ENCODE assay signal across 21 cellular contexts in genomic region chr7:6575246-6576023, GRCh38. TPM values are rescaled to one million over a fixed set of nuclear protein-coding genes. Genes with fewer than 3 reads are reported as not detected.
A peak's percentile ranks its signal among the peaks of the same experiment; 100 is the strongest.
DNase-seq lines count a peak whose midpoint lies in the region; ATAC-seq and TF ChIP-seq lines count a peak whose summit lies in the region.
"Had no signal": no experiment of that assay in that cellular context is flagged by ENCODE, and none has a peak within 500 bp of the region (broad histone marks: within the 10 kb centered on the region; RNA-seq: fewer than 3 reads in every experiment).

No MANE protein-coding gene starts in this region.

- no peaks in the 10 kb centered on the region for H4K20me1 ChIP-seq in DND-41 (ENCODE audit: insufficient read depth, low read length)

- H3K27me3 ChIP-seq in DND-41 (ENCODE audit: insufficient read depth, low read length, poor library complexity) (no peaks in the 10 kb centered on the region), SJCRH30 (no peaks in the 10 kb centered on the region)
- H3K27me3 ChIP-seq: ascending aorta, upper lobe of right lung had no signal

- no peaks in the 10 kb centered on the region for H3K9me3 ChIP-seq in DND-41 (ENCODE audit: insufficient read depth, low read length, severe bottlenecking)
- no peaks in the 10 kb centered on the region for H3K9me3 ChIP-seq in SJCRH30 (replicated peaks)
- H3K9me3 ChIP-seq: ascending aorta, left lung, upper lobe of right lung had no signal

- H3K4me1 ChIP-seq in DND-41 (ENCODE audit: insufficient read depth, low read length) (peaks cover 31% of the 10 kb centered on the region), SJCRH30 (no peaks in the 10 kb centered on the region)

- no peak for TF ChIP-seq CTCF in DND-41 (IDR thresholded peaks at IDR 0.05; ENCODE audit: borderline replicate concordance, extremely low read depth, low read length, poor library complexity, severe bottlenecking)

- DNase-seq in NCI-H82 (lab: John Stamatoyannopoulos, UW) (peak; percentile 42), NCI-H82 treated with DMSO at 0.1 percent for 48 hours (lab: John Stamatoyannopoulos, UW; ENCODE audit: unreplicated experiment) (no peak), DND-41 (no peak), SJCRH30 (no peak), RPMI8226 (no peak), NCI-H1930 (lab: John Stamatoyannopoulos, UW) (no peak)
- no peak for DNase-seq in naive thymus-derived CD8-positive, alpha-beta T cell
- DNase-seq: activated CD4-positive, alpha-beta T cell treated with anti-CD3 and anti-CD28 coated beads for 4 hours; activated T-cell treated with anti-CD3 and anti-CD28 coated beads, Interleukin-2, amount 50 U/mL, for 48 hours; EL; foreskin melanocyte; NCI-H1417; NCI-H2227 treated with DMSO at 0.1 percent for 48 hours; stimulated activated naive CD4-positive, alpha-beta T cell treated with Interleukin-2 at 50 U/mL for 16 hours; T-helper 9 cell; upper lobe of right lung had no signal

- H3K27ac ChIP-seq in DND-41 (ENCODE audit: low read length) = no peak overlapping the region
- no peak overlapping the region for H3K27ac ChIP-seq in SJCRH30
- H3K27ac ChIP-seq: ascending aorta, left lung, upper lobe of right lung had no signal

- peaks cover 21% of the 10 kb centered on the region for H3K79me2 ChIP-seq in DND-41 (ENCODE audit: insufficient read depth, low read length)

- H3K36me3 ChIP-seq in DND-41 (ENCODE audit: insufficient read depth, low read length) (peaks cover 17% of the 10 kb centered on the region), SJCRH30 (no peaks in the 10 kb centered on the region)

- no peak for ATAC-seq in DND-41 (ENCODE audit: insufficient read depth, low read depth)
- no peak for ATAC-seq in activated T-helper 17 cell treated with anti-CD3 and anti-CD28 coated beads, Interleukin-2, amount 50 U/mL, for 72 hours (replicated peaks)
- ATAC-seq in naive thymus-derived CD8-positive, alpha-beta T cell = no peak
- ATAC-seq: left lung, upper lobe of right lung had no signal

- POLR2A ChIA-PET in naive thymus-derived CD8-positive, alpha-beta T cell (lab: Charles Lee) = interaction anchor here (0.6 to 5.3 kb wide), 5 partner anchors 15 to 118 kb away, joined by 3 to 50 read pairs (median 4); partner anchors contain the start of gene INTS15

- no peak overlapping the region for H2AFZ ChIP-seq in DND-41 (ENCODE audit: low read depth, low read length)

- H3K4me2 ChIP-seq in DND-41 (ENCODE audit: insufficient read depth, low read length) = peak overlapping the region; percentile 67; the same call in 1 of the 2 replicates

- H3K4me3 Mint-ChIP-seq in activated T-helper 17 cell treated with anti-CD3 and anti-CD28 coated beads, Interleukin-2, amount 50 U/mL, for 72 hours = peak overlapping the region; percentile 83
- peak overlapping the region in 5 of 10 donors; percentile 29 to 76 (median 65) for H3K4me3 Mint-ChIP-seq in naive thymus-derived CD8-positive, alpha-beta T cell
- H3K4me3 Mint-ChIP-seq: CD14-positive monocyte had no signal

- peaks cover 2% of the 10 kb centered on the region for H3K36me3 Mint-ChIP-seq in activated T-helper 17 cell treated with anti-CD3 and anti-CD28 coated beads, Interleukin-2, amount 50 U/mL, for 72 hours (ENCODE audit: low read depth)
- H3K36me3 Mint-ChIP-seq in naive thymus-derived CD8-positive, alpha-beta T cell = peaks cover 0 to 6% (median 0%) of the 10 kb centered on the region in 3 donors

- H3K27ac Mint-ChIP-seq in activated T-helper 17 cell treated with anti-CD3 and anti-CD28 coated beads, Interleukin-2, amount 50 U/mL, for 72 hours = no peak overlapping the region
- peak overlapping the region in 7 of 10 donors; percentile 13 to 88 (median 41) for H3K27ac Mint-ChIP-seq in naive thymus-derived CD8-positive, alpha-beta T cell

- H3K27me3 Mint-ChIP-seq in activated T-helper 17 cell treated with anti-CD3 and anti-CD28 coated beads, Interleukin-2, amount 50 U/mL, for 72 hours = peaks cover 4% of the 10 kb centered on the region
- H3K27me3 Mint-ChIP-seq in naive thymus-derived CD8-positive, alpha-beta T cell = no peaks in the 10 kb centered on the region

- H3K9ac ChIP-seq in DND-41 (ENCODE audit: low read depth, low read length) = no peak overlapping the region

- H3K9me3 Mint-ChIP-seq in activated T-helper 17 cell treated with anti-CD3 and anti-CD28 coated beads, Interleukin-2, amount 50 U/mL, for 72 hours = no peaks in the 10 kb centered on the region
- no peaks in the 10 kb centered on the region for H3K9me3 Mint-ChIP-seq in naive thymus-derived CD8-positive, alpha-beta T cell
- H3K9me3 Mint-ChIP-seq: dendritic cell treated with granulocyte-macrophage colony-stimulating factor and Interleukin-4, amounts not matched to agents 40 ng/mL and 50 ng/mL, for 4 days had no signal

- H3K4me3 ChIP-seq in DND-41 (ENCODE audit: low read depth in 1 of 2, low read length in 2 of 2) (no peak overlapping the region), SJCRH30 (no peak overlapping the region)
- H3K4me3 ChIP-seq: ascending aorta, left lung, upper lobe of right lung had no signal

- H3K4me1 Mint-ChIP-seq in activated T-helper 17 cell treated with anti-CD3 and anti-CD28 coated beads, Interleukin-2, amount 50 U/mL, for 72 hours = no peaks in the 10 kb centered on the region
- peaks cover 1 to 26% (median 13%) of the 10 kb centered on the region in 4 donors for H3K4me1 Mint-ChIP-seq in naive thymus-derived CD8-positive, alpha-beta T cell

RNA-seq across cellular contexts. Expression of gene ZDHHC4, which starts 1.8 kb away (rescaled TPM):
- 10 to 100 TPM; 23.6 to 26.1 TPM for total RNA-seq in activated T-helper 17 cell treated with anti-CD3 and anti-CD28 coated beads, Interleukin-2, amount 50 U/mL, for 72 hours
- 10 to 100 TPM; 39.7 to 48.3 TPM for total RNA-seq in naive thymus-derived CD8-positive, alpha-beta T cell
- 10 to 100 TPM; 77.2 to 81.0 (median 78.9) TPM for polyA plus RNA-seq in naive thymus-derived CD8-positive, alpha-beta T cell
- 56.7 and 57.8 TPM in 2 replicates for total RNA-seq in SJCRH30 (2014; rRNA removed; shearing (Covaris generic))

RNA-seq across cellular contexts. Expression of gene INTS15, which starts 14.4 kb away (rescaled TPM):
- total RNA-seq in activated T-helper 17 cell treated with anti-CD3 and anti-CD28 coated beads, Interleukin-2, amount 50 U/mL, for 72 hours = 10 to 100 TPM; 19.3 to 29.0 TPM
- 10 to 100 TPM; 57.4 to 61.8 TPM for total RNA-seq in naive thymus-derived CD8-positive, alpha-beta T cell
- polyA plus RNA-seq in naive thymus-derived CD8-positive, alpha-beta T cell = 10 to 100 TPM; 29.4 to 43.3 (median 30.2) TPM
- total RNA-seq in SJCRH30 (2014; rRNA removed; shearing (Covaris generic)) = 16.4 and 18.8 TPM in 2 replicates

RNA-seq across cellular contexts. Expression of gene GRID2IP, which starts 24.2 kb away (rescaled TPM):
- under 1 TPM; 0.26 to 0.32 TPM for total RNA-seq in activated T-helper 17 cell treated with anti-CD3 and anti-CD28 coated beads, Interleukin-2, amount 50 U/mL, for 72 hours
- total RNA-seq in naive thymus-derived CD8-positive, alpha-beta T cell = 1 to 10 TPM; 2.6 TPM
- under 1 TPM in 2 of 3 donors, not detected in 1; 0.05 to 0.09 TPM for polyA plus RNA-seq in naive thymus-derived CD8-positive, alpha-beta T cell
- 0.12 and 0.20 TPM in 2 replicates for total RNA-seq in SJCRH30 (2014; rRNA removed; shearing (Covaris generic))
- total RNA-seq: ascending aorta had no signal
- polyA plus RNA-seq: CD14-positive monocyte had no signal

RNA-seq across cellular contexts. Expression of gene ZNF853, which starts 40.0 kb away (rescaled TPM):
- total RNA-seq in activated T-helper 17 cell treated with anti-CD3 and anti-CD28 coated beads, Interleukin-2, amount 50 U/mL, for 72 hours = under 1 TPM; 0.22 to 0.48 TPM
- 1 to 10 TPM; 9.4 to 9.5 TPM for total RNA-seq in naive thymus-derived CD8-positive, alpha-beta T cell
- 1 to 10 TPM; 3.1 to 8.2 (median 3.8) TPM for polyA plus RNA-seq in naive thymus-derived CD8-positive, alpha-beta T cell
- 10.6 and 10.9 TPM in 2 replicates for total RNA-seq in SJCRH30 (2014; rRNA removed; shearing (Covaris generic))
- polyA plus RNA-seq: CD14-positive monocyte had no signal
